8 cellular contexts compared by ENCODE assay signal in the genomic region with DNA sequence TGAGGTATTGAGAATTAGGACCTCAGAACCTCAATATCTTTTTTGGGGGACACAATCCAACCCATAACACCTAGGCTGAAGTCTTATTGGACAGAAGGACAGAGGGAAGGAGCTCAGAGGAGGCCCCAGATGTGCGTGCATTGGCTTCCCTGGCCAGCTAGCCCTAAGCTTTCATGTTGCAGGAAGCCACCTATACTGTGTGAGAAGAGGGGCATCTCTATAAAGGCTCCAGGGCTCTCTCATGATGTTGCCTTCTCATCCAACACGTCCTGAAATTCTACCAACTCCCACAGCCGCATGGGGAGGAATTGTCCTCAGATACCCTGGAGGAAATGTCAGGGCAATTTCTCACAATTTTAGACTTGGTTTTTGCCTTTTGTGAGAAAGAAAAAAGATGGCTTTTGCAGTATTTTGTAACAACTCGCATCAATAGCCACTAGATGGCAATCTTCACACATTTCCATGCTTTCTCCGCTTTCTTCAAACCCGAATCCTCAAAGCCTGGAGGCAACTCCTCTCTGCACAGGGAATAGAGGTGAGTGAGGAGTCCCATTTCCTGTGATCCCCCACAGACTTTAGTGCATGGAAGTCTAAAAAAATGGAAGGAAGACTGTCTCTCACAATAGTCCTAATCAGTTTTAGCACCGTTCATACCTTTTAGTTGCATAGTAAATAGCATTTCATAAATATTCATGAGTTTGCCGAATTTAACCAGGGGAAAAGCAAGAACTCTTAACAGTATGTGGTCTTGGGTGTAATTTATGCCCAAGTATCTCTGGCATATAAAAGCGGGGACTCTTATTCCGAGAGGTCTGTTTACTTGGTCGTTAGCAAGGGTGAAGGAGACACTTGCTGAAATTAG. TPM values are rescaled to one million over a fixed set of nuclear protein-coding genes. Genes with fewer than 3 reads are reported as not detected.
DNase-seq lines count a peak whose midpoint lies in the region; ATAC-seq, FAIRE-seq and TF ChIP-seq lines count a peak whose summit lies in the region.

No MANE protein-coding gene starts in this region.

- WGBS in thyroid gland, 2 donors, result 18 to 20% methylated on average over 11 of the region's 11 CpGs

- intact Hi-C loops in thyroid gland (cut with DNase I), result no loop called here

- H3K36me3 ChIP-seq in brain microvascular endothelial cell (replicated peaks), result no peaks in the 10 kb centered on the region
- no peaks in the 10 kb centered on the region for H3K36me3 ChIP-seq in thyroid gland

- H3K27me3 ChIP-seq in brain microvascular endothelial cell (replicated peaks), result no peaks in the 10 kb centered on the region
- no peaks in the 10 kb centered on the region for H3K27me3 ChIP-seq in thyroid gland

- in situ Hi-C loops in brain microvascular endothelial cell (cut with HindIII; ENCODE audit: low pct_ligation_motif_present, low sequenced_read_pairs), result no loop called here

- FAIRE-seq in A204.1 (lab: Jason Lieb, UNC), result peak; percentile 83

- TF ChIP-seq POLR2A in thyroid gland (IDR thresholded peaks at IDR 0.05), result no peak

- no peaks in the 10 kb centered on the region for H3K4me1 ChIP-seq in thyroid gland

- ATAC-seq in HG03060 (IDR thresholded peaks at IDR 0.05; ENCODE audit: low read depth, unreplicated experiment), result peak; percentile 70

- H3K9me3 ChIP-seq in thyroid gland, result no peaks in the 10 kb centered on the region

- H3K4me3 ChIP-seq in brain microvascular endothelial cell (ENCODE audit: low read depth, low read length) (no peak overlapping the region), thyroid gland (replicated peaks in 1 of 3) (no peak overlapping the region)

- peak; percentile 70 for TF ChIP-seq CTCF in brain microvascular endothelial cell (IDR thresholded peaks at IDR 0.05; ENCODE audit: low read depth, low read length, missing control alignments)
- TF ChIP-seq CTCF in thyroid gland (IDR thresholded peaks at IDR 0.05), result peak in 5 of 6 experiments; percentile 13 to 64 (median 37)

- H3K27ac ChIP-seq in brain microvascular endothelial cell, result no peak overlapping the region
- H3K27ac ChIP-seq in thyroid gland, result no peak overlapping the region

- DNase-seq in GM04504 (ENCODE audit: low read depth), result peak; percentile 17
- DNase-seq in NCI-H446 treated with DMSO at 0.1 percent for 48 hours (lab: John Stamatoyannopoulos, UW), result peak; percentile 14
- DNase-seq in brain microvascular endothelial cell, result peak; percentile 37
- peak; percentile 51 for DNase-seq in iris pigment epithelial cell (ENCODE audit: low read depth)
- DNase-seq in thyroid gland, result no peak
- DNase-seq in OCI-M2 (lab: John Stamatoyannopoulos, UW; ENCODE audit: unreplicated experiment), result no peak

RNA-seq across cellular contexts. Expression of gene PPP3R2, which starts 7.4 kb away (rescaled TPM):
- under 1 TPM in 1 of 4 donors, not detected in 3; 0.27 TPM for total RNA-seq in thyroid gland

Comparison
In these comparisons a context has a peak if more than half of its experiments do, and no peak if none do; other contexts are left out.
1. DNase-seq: peak in GM04504 (single experiment), NCI-H446 treated with DMSO at 0.1 percent for 48 hours (single experiment), brain microvascular endothelial cell (single experiment) and iris pigment epithelial cell (single experiment); none in thyroid gland (0 of 2) and OCI-M2 (single experiment).